Comparison of ENCODE assay signal across 11 cellular contexts in genomic region chr22:38304526-38304925, GRCh38. TPM values are rescaled to one million over a fixed set of nuclear protein-coding genes. Genes with fewer than 3 reads are reported as not detected.
DNase-seq lines count a peak whose midpoint lies in the region; ATAC-seq and TF ChIP-seq lines count a peak whose summit lies in the region.
"Had no signal": no experiment of that assay in that cellular context is flagged by ENCODE, and none has a peak within 500 bp of the region (broad histone marks: within the 10 kb centered on the region; RNA-seq: fewer than 3 reads in every experiment).

No MANE protein-coding gene starts in this region.

- H3K27ac ChIP-seq in psoas muscle, result no peak overlapping the region

- DNase-seq in AG10803 (ENCODE audit: low read depth) (no peak), fibroblast of pulmonary artery (ENCODE audit: low read depth) (no peak), psoas muscle (peak; percentile 48 to 64), GDM1 (lab: John Stamatoyannopoulos, UW) (no peak), T-helper 1 cell (no peak), endothelial cell (ENCODE audit: low spot score) (no peak)
- DNase-seq: retina, T1000 had no signal

- no peaks in the 10 kb centered on the region for H3K9me3 ChIP-seq in psoas muscle

- peak; percentile 35; the same call in 1 of the 2 replicates for TF ChIP-seq CTCF in AG10803 (conservative IDR thresholded peaks at IDR 0.05; ENCODE audit: low read length)
- peak; percentile 10 for TF ChIP-seq CTCF in fibroblast of pulmonary artery (IDR thresholded peaks at IDR 0.05; ENCODE audit: low read length, missing control alignments)
- peak; percentile 27 for TF ChIP-seq CTCF in psoas muscle (IDR thresholded peaks at IDR 0.05)
- no peak for TF ChIP-seq CTCF in endothelial cell (IDR thresholded peaks at IDR 0.05; ENCODE audit: unreplicated experiment)

- WGBS in psoas muscle, 3 donors, result 63 to 75% (median 66%) methylated on average over 13 of the region's 13 CpGs

- H3K27me3 ChIP-seq in psoas muscle (ENCODE audit: insufficient read depth in 3 of 3, low read length in 2 of 3), result no peaks in the 10 kb centered on the region

- H3K4me1 ChIP-seq in psoas muscle, result peaks cover 57% of the 10 kb centered on the region

- H3K27ac Mint-ChIP-seq in activated T-helper 17 cell treated with anti-CD3 and anti-CD28 coated beads, Interleukin-2, amount 50 U/mL, for 72 hours, result peak overlapping the region; percentile 72
- no peak overlapping the region for H3K27ac Mint-ChIP-seq in endothelial cell (ENCODE audit: unreplicated experiment)

- H3K4me1 Mint-ChIP-seq in activated T-helper 17 cell treated with anti-CD3 and anti-CD28 coated beads, Interleukin-2, amount 50 U/mL, for 72 hours, result peaks cover 37% of the 10 kb centered on the region
- H3K4me1 Mint-ChIP-seq in endothelial cell (ENCODE audit: unreplicated experiment), result peaks cover 22% of the 10 kb centered on the region

- peaks cover 72% of the 10 kb centered on the region for H3K36me3 Mint-ChIP-seq in activated T-helper 17 cell treated with anti-CD3 and anti-CD28 coated beads, Interleukin-2, amount 50 U/mL, for 72 hours (ENCODE audit: low read depth)
- peaks cover 26% of the 10 kb centered on the region for H3K36me3 Mint-ChIP-seq in endothelial cell (ENCODE audit: low read depth, unreplicated experiment)

- peak overlapping the region; percentile 85 for H3K4me3 Mint-ChIP-seq in activated T-helper 17 cell treated with anti-CD3 and anti-CD28 coated beads, Interleukin-2, amount 50 U/mL, for 72 hours
- H3K4me3 Mint-ChIP-seq in endothelial cell (ENCODE audit: unreplicated experiment), result no peak overlapping the region
- H3K4me3 Mint-ChIP-seq: activated naive CD8-positive, alpha-beta T cell had no signal

- no peak for ATAC-seq in activated T-helper 17 cell treated with anti-CD3 and anti-CD28 coated beads, Interleukin-2, amount 50 U/mL, for 72 hours (replicated peaks)
- ATAC-seq in psoas muscle, result peak in 1 of 4 donors; percentile 18
- no peak for ATAC-seq in GM21526 (IDR thresholded peaks at IDR 0.05; ENCODE audit: low FRiP score, unreplicated experiment)

- H3K36me3 ChIP-seq in psoas muscle (ENCODE audit: insufficient read depth in 1 of 2, low read depth in 1 of 2), result peaks cover 7 to 43% of the 10 kb centered on the region in 2 donors

- H3K27me3 Mint-ChIP-seq in activated T-helper 17 cell treated with anti-CD3 and anti-CD28 coated beads, Interleukin-2, amount 50 U/mL, for 72 hours, result no peaks in the 10 kb centered on the region
- peaks cover 9% of the 10 kb centered on the region for H3K27me3 Mint-ChIP-seq in endothelial cell (ENCODE audit: unreplicated experiment)
- H3K27me3 Mint-ChIP-seq: activated naive CD8-positive, alpha-beta T cell had no signal

- no peaks in the 10 kb centered on the region for H3K9me3 Mint-ChIP-seq in activated T-helper 17 cell treated with anti-CD3 and anti-CD28 coated beads, Interleukin-2, amount 50 U/mL, for 72 hours
- no peaks in the 10 kb centered on the region for H3K9me3 Mint-ChIP-seq in endothelial cell (ENCODE audit: unreplicated experiment)

- intact Hi-C loops in psoas muscle (cut with DNase I), result no loop called here

- no peak overlapping the region for H3K4me3 ChIP-seq in AG10803 (ENCODE audit: low read length)
- H3K4me3 ChIP-seq in fibroblast of pulmonary artery (replicated peaks; ENCODE audit: low read depth, low read length), result no peak overlapping the region
- H3K4me3 ChIP-seq in psoas muscle, result no peak overlapping the region

RNA-seq across cellular contexts. Expression of gene CSNK1E, which starts 12.7 kb away (rescaled TPM):
- total RNA-seq in activated T-helper 17 cell treated with anti-CD3 and anti-CD28 coated beads, Interleukin-2, amount 50 U/mL, for 72 hours, result 100 to 1,000 TPM; 123 to 132 TPM
- total RNA-seq in psoas muscle (10 to 100 TPM; 41.4 to 61.8 (median 49.0) TPM), endothelial cell (ENCODE audit: unreplicated experiment) (144 TPM)
- 100 to 1,000 TPM in 1 of 3 donors, 10 to 100 TPM in 2; 33.4 to 193 (median 63.6) TPM for polyA plus RNA-seq in psoas muscle

RNA-seq across cellular contexts. Expression of gene TMEM184B, which starts 31.7 kb away (rescaled TPM):
- total RNA-seq in activated T-helper 17 cell treated with anti-CD3 and anti-CD28 coated beads, Interleukin-2, amount 50 U/mL, for 72 hours, result 10 to 100 TPM; 31.5 to 36.5 TPM
- total RNA-seq in psoas muscle, result 10 to 100 TPM; 23.2 to 40.3 (median 30.3) TPM
- 10 to 100 TPM; 13.6 to 28.2 (median 24.8) TPM for polyA plus RNA-seq in psoas muscle
- total RNA-seq in endothelial cell (ENCODE audit: unreplicated experiment), result 59.8 TPM

Comparison
In these comparisons a context has a peak if more than half of its experiments do, and no peak if none do; other contexts are left out.
1. DNase-seq: peak in psoas muscle (2 of 2); none in AG10803 (single experiment), fibroblast of pulmonary artery (single experiment), GDM1 (single experiment), T-helper 1 cell (0 of 5) and endothelial cell (single experiment).